Comparison of ENCODE assay signal across 1 cellular context in the genomic region with DNA sequence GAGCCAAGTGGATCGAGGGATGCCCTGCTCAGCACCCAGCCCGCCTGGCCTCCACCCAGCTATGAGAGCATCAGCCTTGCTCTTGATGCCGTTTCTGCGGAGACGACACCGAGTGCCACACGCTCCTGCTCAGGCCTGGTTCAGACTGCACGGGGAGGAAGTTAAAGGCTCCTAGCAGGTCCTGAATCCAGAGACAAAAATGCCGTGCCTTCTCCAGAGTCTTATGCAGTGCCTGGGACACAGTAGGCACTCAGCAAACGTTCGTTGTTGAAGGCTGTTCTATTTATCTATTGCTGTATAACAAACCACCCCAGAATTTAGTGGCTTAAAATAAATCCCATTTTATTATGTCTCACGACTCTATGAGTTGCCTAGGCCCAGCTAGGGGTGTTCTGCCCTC.
TF ChIP-seq lines count a peak whose summit lies in the region.

No MANE protein-coding gene starts in this region.

TF ChIP-seq in H1, 55 proteins besides CTCF, POLR2A, EP300 and RAD21:
- no peak for TF ChIP-seq CREB1 (IDR thresholded peaks at IDR 0.05)
